In genomic region chr20:1426231-1426849, GRCh38 we compare ENCODE assay signal across 1 cellular context.
TF ChIP-seq lines count a peak whose summit lies in the region.

No MANE protein-coding gene starts in this region.

TF ChIP-seq in WTC11, 78 proteins besides CTCF, POLR2A, EP300 and RAD21 (continued from another document):
- TF ChIP-seq ZNF263 (CRISPR knock-in tag; IDR thresholded peaks at IDR 0.05; ENCODE audit: low read depth) = no peak
- no peak for TF ChIP-seq NR3C1 (CRISPR knock-in tag; conservative IDR thresholded peaks at IDR 0.05; ENCODE audit: low read depth)
- TF ChIP-seq, protein P1, sequence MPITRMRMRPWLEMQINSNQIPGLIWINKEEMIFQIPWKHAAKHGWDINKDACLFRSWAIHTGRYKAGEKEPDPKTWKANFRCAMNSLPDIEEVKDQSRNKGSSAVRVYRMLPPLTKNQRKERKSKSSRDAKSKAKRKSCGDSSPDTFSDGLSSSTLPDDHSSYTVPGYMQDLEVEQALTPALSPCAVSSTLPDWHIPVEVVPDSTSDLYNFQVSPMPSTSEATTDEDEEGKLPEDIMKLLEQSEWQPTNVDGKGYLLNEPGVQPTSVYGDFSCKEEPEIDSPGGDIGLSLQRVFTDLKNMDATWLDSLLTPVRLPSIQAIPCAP (CRISPR knock-in tag; IDR thresholded peaks at IDR 0.05) = no peak
- TF ChIP-seq JUN (CRISPR knock-in tag; IDR thresholded peaks at IDR 0.05) = no peak
- TF ChIP-seq ZBTB21 (CRISPR knock-in tag; IDR thresholded peaks at IDR 0.05; ENCODE audit: borderline replicate concordance) = no peak
- no peak for TF ChIP-seq USF2 (CRISPR knock-in tag; IDR thresholded peaks at IDR 0.05)
- TF ChIP-seq AFF4 (CRISPR knock-in tag; IDR thresholded peaks at IDR 0.05; ENCODE audit: borderline replicate concordance) = no peak
- TF ChIP-seq GABPB1 (CRISPR knock-in tag; IDR thresholded peaks at IDR 0.05) = no peak
- no peak for TF ChIP-seq FOXP4 (CRISPR knock-in tag; IDR thresholded peaks at IDR 0.05)
TF ChIP-seq in WTC11: peak in this region for 0.
